In the genomic region with DNA sequence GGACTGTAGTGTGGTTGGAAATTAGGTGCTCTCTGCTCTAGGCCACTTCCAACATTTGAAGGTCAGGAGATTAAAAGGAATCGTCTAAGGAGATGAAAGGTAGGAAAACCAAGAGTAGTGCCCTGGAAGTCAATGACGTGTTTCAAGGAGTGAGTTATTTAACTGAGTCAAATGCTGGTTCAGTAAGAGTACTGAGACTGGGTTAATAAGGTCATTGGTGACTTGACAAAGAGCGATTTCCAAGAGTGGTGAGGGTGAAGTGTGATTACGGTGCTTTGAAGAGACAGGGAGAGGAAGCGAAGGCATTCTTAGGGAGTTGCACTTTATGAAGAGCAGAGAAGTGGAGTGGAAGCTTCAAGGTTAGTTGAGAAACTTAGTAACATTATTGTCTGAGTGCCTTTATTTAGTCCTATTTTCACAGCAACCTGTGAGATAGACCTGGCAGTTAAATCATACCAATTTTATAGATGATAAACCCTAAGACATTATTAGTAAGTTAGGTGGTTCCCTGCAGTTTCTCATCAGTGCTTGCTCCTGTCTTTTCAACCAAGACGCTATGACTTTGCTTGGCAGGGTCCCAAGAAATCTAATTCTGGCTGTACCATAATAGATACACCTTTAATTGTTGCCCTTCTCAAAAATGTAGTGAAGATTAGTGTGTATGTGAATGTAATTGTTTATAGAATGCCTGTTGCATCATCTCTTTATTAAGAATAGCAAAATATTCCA, we compare ENCODE assay signal across 1 cellular context.
TF ChIP-seq lines count a peak whose summit lies in the region.

No MANE protein-coding gene starts in this region.

TF ChIP-seq in GM23338, 12 proteins besides CTCF, POLR2A, EP300 and RAD21 (continued from another document):
- TF ChIP-seq, protein P1, sequence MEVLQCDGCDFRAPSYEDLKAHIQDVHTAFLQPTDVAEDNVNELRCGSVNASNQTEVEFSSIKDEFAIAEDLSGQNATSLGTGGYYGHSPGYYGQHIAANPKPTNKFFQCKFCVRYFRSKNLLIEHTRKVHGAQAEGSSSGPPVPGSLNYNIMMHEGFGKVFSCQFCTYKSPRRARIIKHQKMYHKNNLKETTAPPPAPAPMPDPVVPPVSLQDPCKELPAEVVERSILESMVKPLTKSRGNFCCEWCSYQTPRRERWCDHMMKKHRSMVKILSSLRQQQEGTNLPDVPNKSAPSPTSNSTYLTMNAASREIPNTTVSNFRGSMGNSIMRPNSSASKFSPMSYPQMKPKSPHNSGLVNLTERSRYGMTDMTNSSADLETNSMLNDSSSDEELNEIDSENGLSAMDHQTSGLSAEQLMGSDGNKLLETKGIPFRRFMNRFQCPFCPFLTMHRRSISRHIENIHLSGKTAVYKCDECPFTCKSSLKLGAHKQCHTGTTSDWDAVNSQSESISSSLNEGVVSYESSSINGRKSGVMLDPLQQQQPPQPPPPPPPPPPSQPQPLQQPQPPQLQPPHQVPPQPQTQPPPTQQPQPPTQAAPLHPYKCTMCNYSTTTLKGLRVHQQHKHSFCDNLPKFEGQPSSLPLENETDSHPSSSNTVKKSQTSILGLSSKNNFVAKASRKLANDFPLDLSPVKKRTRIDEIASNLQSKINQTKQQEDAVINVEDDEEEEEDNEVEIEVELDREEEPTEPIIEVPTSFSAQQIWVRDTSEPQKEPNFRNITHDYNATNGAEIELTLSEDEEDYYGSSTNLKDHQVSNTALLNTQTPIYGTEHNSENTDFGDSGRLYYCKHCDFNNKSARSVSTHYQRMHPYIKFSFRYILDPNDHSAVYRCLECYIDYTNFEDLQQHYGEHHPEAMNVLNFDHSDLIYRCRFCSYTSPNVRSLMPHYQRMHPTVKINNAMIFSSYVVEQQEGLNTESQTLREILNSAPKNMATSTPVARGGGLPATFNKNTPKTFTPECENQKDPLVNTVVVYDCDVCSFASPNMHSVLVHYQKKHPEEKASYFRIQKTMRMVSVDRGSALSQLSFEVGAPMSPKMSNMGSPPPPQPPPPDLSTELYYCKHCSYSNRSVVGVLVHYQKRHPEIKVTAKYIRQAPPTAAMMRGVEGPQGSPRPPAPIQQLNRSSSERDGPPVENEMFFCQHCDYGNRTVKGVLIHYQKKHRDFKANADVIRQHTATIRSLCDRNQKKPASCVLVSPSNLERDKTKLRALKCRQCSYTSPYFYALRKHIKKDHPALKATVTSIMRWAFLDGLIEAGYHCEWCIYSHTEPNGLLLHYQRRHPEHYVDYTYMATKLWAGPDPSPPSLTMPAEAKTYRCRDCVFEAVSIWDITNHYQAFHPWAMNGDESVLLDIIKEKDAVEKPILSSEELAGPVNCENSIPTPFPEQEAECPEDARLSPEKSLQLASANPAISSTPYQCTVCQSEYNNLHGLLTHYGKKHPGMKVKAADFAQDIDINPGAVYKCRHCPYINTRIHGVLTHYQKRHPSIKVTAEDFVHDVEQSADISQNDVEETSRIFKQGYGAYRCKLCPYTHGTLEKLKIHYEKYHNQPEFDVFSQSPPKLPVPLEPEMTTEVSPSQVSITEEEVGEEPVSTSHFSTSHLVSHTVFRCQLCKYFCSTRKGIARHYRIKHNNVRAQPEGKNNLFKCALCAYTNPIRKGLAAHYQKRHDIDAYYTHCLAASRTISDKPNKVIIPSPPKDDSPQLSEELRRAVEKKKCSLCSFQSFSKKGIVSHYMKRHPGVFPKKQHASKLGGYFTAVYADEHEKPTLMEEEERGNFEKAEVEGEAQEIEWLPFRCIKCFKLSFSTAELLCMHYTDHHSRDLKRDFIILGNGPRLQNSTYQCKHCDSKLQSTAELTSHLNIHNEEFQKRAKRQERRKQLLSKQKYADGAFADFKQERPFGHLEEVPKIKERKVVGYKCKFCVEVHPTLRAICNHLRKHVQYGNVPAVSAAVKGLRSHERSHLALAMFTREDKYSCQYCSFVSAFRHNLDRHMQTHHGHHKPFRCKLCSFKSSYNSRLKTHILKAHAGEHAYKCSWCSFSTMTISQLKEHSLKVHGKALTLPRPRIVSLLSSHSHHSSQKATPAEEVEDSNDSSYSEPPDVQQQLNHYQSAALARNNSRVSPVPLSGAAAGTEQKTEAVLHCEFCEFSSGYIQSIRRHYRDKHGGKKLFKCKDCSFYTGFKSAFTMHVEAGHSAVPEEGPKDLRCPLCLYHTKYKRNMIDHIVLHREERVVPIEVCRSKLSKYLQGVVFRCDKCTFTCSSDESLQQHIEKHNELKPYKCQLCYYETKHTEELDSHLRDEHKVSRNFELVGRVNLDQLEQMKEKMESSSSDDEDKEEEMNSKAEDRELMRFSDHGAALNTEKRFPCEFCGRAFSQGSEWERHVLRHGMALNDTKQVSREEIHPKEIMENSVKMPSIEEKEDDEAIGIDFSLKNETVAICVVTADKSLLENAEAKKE (CRISPR knock-in tag; IDR thresholded peaks at IDR 0.05), result no peak
- TF ChIP-seq NANOG (IDR thresholded peaks at IDR 0.05; ENCODE audit: borderline replicate concordance) (no peak), EZH2 (IDR thresholded peaks at IDR 0.05; ENCODE audit: low read depth, unreplicated experiment) (no peak)
